ENCODE assay signal across 1 cellular context in the genomic region with DNA sequence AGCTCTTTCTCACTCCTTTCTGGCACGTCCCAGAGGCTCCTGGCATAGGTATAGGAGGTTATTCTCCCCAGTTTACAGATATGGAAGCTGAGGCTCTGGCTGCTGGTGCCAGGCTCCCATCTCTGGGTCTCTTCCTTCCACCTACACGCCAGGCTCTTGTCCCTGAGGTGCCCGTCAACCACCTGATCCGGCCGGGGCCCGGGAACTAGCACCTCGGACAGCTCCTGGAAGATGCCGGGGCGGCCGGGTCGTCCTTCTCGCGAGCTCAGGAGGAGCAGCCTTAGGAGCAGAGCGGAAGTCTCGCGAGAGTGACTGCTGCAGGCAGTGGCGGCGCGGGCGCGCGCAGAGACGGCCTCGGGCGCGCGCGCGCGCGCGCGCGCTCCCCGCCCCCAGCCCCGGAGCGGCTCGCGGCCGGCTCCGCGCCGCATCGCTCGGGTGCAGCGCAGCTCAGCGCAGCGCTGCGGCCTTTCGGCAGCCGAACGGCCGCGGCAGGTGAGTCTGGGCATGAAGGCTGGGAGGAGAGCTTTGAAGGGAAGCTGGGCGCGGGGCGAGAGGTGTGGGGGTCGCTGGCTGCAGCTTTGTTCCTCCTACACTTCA.
TF ChIP-seq lines count a peak whose summit lies in the region.

A gene with protein sequence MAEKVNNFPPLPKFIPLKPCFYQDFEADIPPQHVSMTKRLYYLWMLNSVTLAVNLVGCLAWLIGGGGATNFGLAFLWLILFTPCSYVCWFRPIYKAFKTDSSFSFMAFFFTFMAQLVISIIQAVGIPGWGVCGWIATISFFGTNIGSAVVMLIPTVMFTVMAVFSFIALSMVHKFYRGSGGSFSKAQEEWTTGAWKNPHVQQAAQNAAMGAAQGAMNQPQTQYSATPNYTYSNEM (plus strand): TSS at position 382 of the 597 bp plus-strand sequence. CDS start 16,277 bp downstream, outside the sequence.

TF ChIP-seq in GM23338, 12 proteins besides CTCF, POLR2A, EP300 and RAD21 (continued from another document):
- TF ChIP-seq, protein P1, sequence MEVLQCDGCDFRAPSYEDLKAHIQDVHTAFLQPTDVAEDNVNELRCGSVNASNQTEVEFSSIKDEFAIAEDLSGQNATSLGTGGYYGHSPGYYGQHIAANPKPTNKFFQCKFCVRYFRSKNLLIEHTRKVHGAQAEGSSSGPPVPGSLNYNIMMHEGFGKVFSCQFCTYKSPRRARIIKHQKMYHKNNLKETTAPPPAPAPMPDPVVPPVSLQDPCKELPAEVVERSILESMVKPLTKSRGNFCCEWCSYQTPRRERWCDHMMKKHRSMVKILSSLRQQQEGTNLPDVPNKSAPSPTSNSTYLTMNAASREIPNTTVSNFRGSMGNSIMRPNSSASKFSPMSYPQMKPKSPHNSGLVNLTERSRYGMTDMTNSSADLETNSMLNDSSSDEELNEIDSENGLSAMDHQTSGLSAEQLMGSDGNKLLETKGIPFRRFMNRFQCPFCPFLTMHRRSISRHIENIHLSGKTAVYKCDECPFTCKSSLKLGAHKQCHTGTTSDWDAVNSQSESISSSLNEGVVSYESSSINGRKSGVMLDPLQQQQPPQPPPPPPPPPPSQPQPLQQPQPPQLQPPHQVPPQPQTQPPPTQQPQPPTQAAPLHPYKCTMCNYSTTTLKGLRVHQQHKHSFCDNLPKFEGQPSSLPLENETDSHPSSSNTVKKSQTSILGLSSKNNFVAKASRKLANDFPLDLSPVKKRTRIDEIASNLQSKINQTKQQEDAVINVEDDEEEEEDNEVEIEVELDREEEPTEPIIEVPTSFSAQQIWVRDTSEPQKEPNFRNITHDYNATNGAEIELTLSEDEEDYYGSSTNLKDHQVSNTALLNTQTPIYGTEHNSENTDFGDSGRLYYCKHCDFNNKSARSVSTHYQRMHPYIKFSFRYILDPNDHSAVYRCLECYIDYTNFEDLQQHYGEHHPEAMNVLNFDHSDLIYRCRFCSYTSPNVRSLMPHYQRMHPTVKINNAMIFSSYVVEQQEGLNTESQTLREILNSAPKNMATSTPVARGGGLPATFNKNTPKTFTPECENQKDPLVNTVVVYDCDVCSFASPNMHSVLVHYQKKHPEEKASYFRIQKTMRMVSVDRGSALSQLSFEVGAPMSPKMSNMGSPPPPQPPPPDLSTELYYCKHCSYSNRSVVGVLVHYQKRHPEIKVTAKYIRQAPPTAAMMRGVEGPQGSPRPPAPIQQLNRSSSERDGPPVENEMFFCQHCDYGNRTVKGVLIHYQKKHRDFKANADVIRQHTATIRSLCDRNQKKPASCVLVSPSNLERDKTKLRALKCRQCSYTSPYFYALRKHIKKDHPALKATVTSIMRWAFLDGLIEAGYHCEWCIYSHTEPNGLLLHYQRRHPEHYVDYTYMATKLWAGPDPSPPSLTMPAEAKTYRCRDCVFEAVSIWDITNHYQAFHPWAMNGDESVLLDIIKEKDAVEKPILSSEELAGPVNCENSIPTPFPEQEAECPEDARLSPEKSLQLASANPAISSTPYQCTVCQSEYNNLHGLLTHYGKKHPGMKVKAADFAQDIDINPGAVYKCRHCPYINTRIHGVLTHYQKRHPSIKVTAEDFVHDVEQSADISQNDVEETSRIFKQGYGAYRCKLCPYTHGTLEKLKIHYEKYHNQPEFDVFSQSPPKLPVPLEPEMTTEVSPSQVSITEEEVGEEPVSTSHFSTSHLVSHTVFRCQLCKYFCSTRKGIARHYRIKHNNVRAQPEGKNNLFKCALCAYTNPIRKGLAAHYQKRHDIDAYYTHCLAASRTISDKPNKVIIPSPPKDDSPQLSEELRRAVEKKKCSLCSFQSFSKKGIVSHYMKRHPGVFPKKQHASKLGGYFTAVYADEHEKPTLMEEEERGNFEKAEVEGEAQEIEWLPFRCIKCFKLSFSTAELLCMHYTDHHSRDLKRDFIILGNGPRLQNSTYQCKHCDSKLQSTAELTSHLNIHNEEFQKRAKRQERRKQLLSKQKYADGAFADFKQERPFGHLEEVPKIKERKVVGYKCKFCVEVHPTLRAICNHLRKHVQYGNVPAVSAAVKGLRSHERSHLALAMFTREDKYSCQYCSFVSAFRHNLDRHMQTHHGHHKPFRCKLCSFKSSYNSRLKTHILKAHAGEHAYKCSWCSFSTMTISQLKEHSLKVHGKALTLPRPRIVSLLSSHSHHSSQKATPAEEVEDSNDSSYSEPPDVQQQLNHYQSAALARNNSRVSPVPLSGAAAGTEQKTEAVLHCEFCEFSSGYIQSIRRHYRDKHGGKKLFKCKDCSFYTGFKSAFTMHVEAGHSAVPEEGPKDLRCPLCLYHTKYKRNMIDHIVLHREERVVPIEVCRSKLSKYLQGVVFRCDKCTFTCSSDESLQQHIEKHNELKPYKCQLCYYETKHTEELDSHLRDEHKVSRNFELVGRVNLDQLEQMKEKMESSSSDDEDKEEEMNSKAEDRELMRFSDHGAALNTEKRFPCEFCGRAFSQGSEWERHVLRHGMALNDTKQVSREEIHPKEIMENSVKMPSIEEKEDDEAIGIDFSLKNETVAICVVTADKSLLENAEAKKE (CRISPR knock-in tag; IDR thresholded peaks at IDR 0.05) = no peak
- TF ChIP-seq JUNB (IDR thresholded peaks at IDR 0.05; ENCODE audit: unreplicated experiment) (no peak), EZH2phosphoT487 (IDR thresholded peaks at IDR 0.05; ENCODE audit: unreplicated experiment) (no peak)
